ENCODE assay signal across 17 cellular contexts in genomic region chr13:49821216-49821820, GRCh38. TPM values are rescaled to one million over a fixed set of nuclear protein-coding genes. Genes with fewer than 3 reads are reported as not detected.
DNase-seq lines count a peak whose midpoint lies in the region; ATAC-seq and TF ChIP-seq lines count a peak whose summit lies in the region.
"Had no signal": no experiment of that assay in that cellular context is flagged by ENCODE, and none has a peak within 500 bp of the region (broad histone marks: within the 10 kb centered on the region; RNA-seq: fewer than 3 reads in every experiment).

No MANE protein-coding gene starts in this region.

- H3K27ac Mint-ChIP-seq in activated naive CD4-positive, alpha-beta T cell treated with anti-CD3 and anti-CD28 coated beads, Interleukin-2, amount 50 U/mL, for 72 hours, result no peak overlapping the region
- no peak overlapping the region for H3K27ac Mint-ChIP-seq in activated T-cell treated with anti-CD3 and anti-CD28 coated beads, Interleukin-2, amount 50 U/mL, for 72 hours

- no peaks in the 10 kb centered on the region for H3K9me2 ChIP-seq in SK-N-SH

- TF ChIP-seq EP300 in Ishikawa (IDR thresholded peaks at IDR 0.05; ENCODE audit: borderline replicate concordance) (no peak), SK-N-SH (IDR thresholded peaks at IDR 0.05; ENCODE audit: borderline replicate concordance in 1 of 2, low read depth in 1 of 2, low read length in 1 of 2) (no peak)

- H3K27me3 ChIP-seq in SK-N-SH (ENCODE audit: insufficient read depth) (no peaks in the 10 kb centered on the region; the same call in 1 of the 2 replicates), gastrocnemius medialis (no peaks in the 10 kb centered on the region)
- H3K27me3 ChIP-seq: tibial artery had no signal

- no peak overlapping the region for H3K9ac ChIP-seq in SK-N-SH

- TF ChIP-seq RAD21 in Ishikawa (IDR thresholded peaks at IDR 0.05; ENCODE audit: low read depth) (peak; percentile 17; the same call in 1 of the 2 replicates), SK-N-SH (IDR thresholded peaks at IDR 0.05; ENCODE audit: low read length) (no peak)

- H3K4me3 ChIP-seq in SK-N-SH (ENCODE audit: low read depth in 2 of 2, low read length in 1 of 2) (no peak overlapping the region), fibroblast of the aortic adventitia (ENCODE audit: low read depth, low read length) (no peak overlapping the region), gastrocnemius medialis (no peak overlapping the region)
- H3K4me3 ChIP-seq: tibial artery had no signal

- H3K79me2 ChIP-seq in SK-N-SH (ENCODE audit: insufficient read depth), result no peaks in the 10 kb centered on the region

- no peaks in the 10 kb centered on the region for H3K9me3 Mint-ChIP-seq in activated naive CD4-positive, alpha-beta T cell treated with anti-CD3 and anti-CD28 coated beads, Interleukin-2, amount 50 U/mL, for 72 hours
- no peaks in the 10 kb centered on the region for H3K9me3 Mint-ChIP-seq in activated T-cell treated with anti-CD3 and anti-CD28 coated beads, Interleukin-2, amount 50 U/mL, for 72 hours

- intact Hi-C loops in gastrocnemius medialis (cut with DNase I; ENCODE audit: low total_unique reads), result no loop called here

- no peaks in the 10 kb centered on the region for H3K27me3 Mint-ChIP-seq in activated T-cell treated with anti-CD3 and anti-CD28 coated beads, Interleukin-2, amount 50 U/mL, for 72 hours (ENCODE audit: low read depth)

- TF ChIP-seq CTCF in SK-N-SH (IDR thresholded peaks at IDR 0.05) (peak; percentile 20), fibroblast of the aortic adventitia (IDR thresholded peaks at IDR 0.05; ENCODE audit: insufficient read depth, low read length) (peak; percentile 9), gastrocnemius medialis (IDR thresholded peaks at IDR 0.05 in 4 of 5, conservative IDR thresholded peaks at IDR 0.05 in 1 of 5) (no peak)

- H3K36me3 ChIP-seq in SK-N-SH (replicated peaks in 1 of 2; ENCODE audit: control insufficient read depth in 1 of 2, insufficient read depth in 2 of 2, low read length in 1 of 2), result no peaks in the 10 kb centered on the region
- no peaks in the 10 kb centered on the region for H3K36me3 ChIP-seq in gastrocnemius medialis
- H3K36me3 ChIP-seq: tibial artery had no signal

- no peaks in the 10 kb centered on the region for H3K4me1 Mint-ChIP-seq in activated T-cell treated with anti-CD3 and anti-CD28 coated beads, Interleukin-2, amount 50 U/mL, for 72 hours (ENCODE audit: low read depth)

- H3K27ac ChIP-seq in SK-N-SH (ENCODE audit: low read depth in 2 of 2, low read length in 1 of 2) (no peak overlapping the region), gastrocnemius medialis (no peak overlapping the region)
- H3K27ac ChIP-seq: tibial artery had no signal

- H3F3A ChIP-seq in SK-N-SH (replicated peaks; ENCODE audit: insufficient read depth), result no peaks in the 10 kb centered on the region

- H2AFZ ChIP-seq in SK-N-SH (ENCODE audit: low read depth), result no peak overlapping the region

- DNase-seq in ELR (ENCODE audit: low read depth) (peak; percentile 20), SK-N-SH (no peak), fibroblast of the aortic adventitia (ENCODE audit: low read depth) (no peak), gastrocnemius medialis (no peak), G401 (ENCODE audit: low spot score) (no peak)
- DNase-seq in activated naive CD4-positive, alpha-beta T cell treated with anti-CD3 and anti-CD28 coated beads, Interleukin-2, amount 50 U/mL, for 72 hours (ENCODE audit: low spot score in 2 of 2), result no peak
- DNase-seq in activated T-cell treated with anti-CD3 and anti-CD28 coated beads, Interleukin-2, amount 50 U/mL, for 72 hours, result no peak
- DNase-seq: activated CD4-positive, alpha-beta T cell treated with anti-CD3 and anti-CD28 coated beads for 48 hours; Calu3; effector CD8-positive, alpha-beta T cell; GOT3; head of caudate nucleus; left colon; NCI-H2029 treated with DMSO at 0.1 percent for 48 hours; stimulated activated CD8-positive, alpha-beta memory T cell treated with anti-CD3 and anti-CD28 coated beads, Interleukin-4, amount 100 ng/mL, for 48 hours; tibial artery had no signal

- no peak overlapping the region for H3K4me2 ChIP-seq in SK-N-SH

- H3K4me1 ChIP-seq in SK-N-SH (ENCODE audit: control insufficient read depth in 1 of 2, insufficient read depth in 2 of 2, low read depth in 1 of 2, low read length in 1 of 2) (no peaks in the 10 kb centered on the region), gastrocnemius medialis (no peaks in the 10 kb centered on the region)
- H3K4me1 ChIP-seq: tibial artery had no signal

- no peak overlapping the region for H3K4me3 Mint-ChIP-seq in activated T-cell treated with anti-CD3 and anti-CD28 coated beads, Interleukin-2, amount 50 U/mL, for 72 hours

- no peaks in the 10 kb centered on the region for H3K9me3 ChIP-seq in SK-N-SH
- H3K9me3 ChIP-seq in gastrocnemius medialis, result no peaks in the 10 kb centered on the region
- H3K9me3 ChIP-seq: tibial artery had no signal

- POLR2A ChIA-PET in SK-N-SH (lab: Yijun Ruan, JAX), result no interaction called here

- TF ChIP-seq POLR2A in gastrocnemius medialis (IDR thresholded peaks at IDR 0.05), result no peak

- in situ Hi-C loops in gastrocnemius medialis (cut with MboI; ENCODE audit: low sequenced_read_pairs in 4 of 4), result no loop called here
- in situ Hi-C loops in G401 (cut with HindIII; ENCODE audit: low sequenced_read_pairs), result no loop called here

- no peaks in the 10 kb centered on the region for H3K36me3 Mint-ChIP-seq in activated naive CD4-positive, alpha-beta T cell treated with anti-CD3 and anti-CD28 coated beads, Interleukin-2, amount 50 U/mL, for 72 hours
- H3K36me3 Mint-ChIP-seq in activated T-cell treated with anti-CD3 and anti-CD28 coated beads, Interleukin-2, amount 50 U/mL, for 72 hours (ENCODE audit: insufficient read depth in 2 of 2), result no peaks in the 10 kb centered on the region

- no peaks in the 10 kb centered on the region for H4K20me1 ChIP-seq in SK-N-SH (ENCODE audit: insufficient read depth)

- ATAC-seq in activated naive CD4-positive, alpha-beta T cell treated with anti-CD3 and anti-CD28 coated beads, Interleukin-2, amount 50 U/mL, for 72 hours, result no peak
- ATAC-seq in gastrocnemius medialis, result no peak
- no peak for ATAC-seq in activated T-cell treated with anti-CD3 and anti-CD28 coated beads, Interleukin-2, amount 50 U/mL, for 72 hours (replicated peaks in 1 of 2)
- ATAC-seq: left colon had no signal

- CTCF ChIA-PET in SK-N-SH (lab: Yijun Ruan, JAX), result no interaction called here

- WGBS in SK-N-SH (ENCODE audit: low lambda C conversion rate), result 16% methylated on average over 4 of the region's 4 CpGs

TF ChIP-seq in SK-N-SH, 30 proteins besides CTCF, POLR2A, EP300 and RAD21 (continues in another document):
- no peak for TF ChIP-seq RXRA (IDR thresholded peaks at IDR 0.05; ENCODE audit: borderline replicate concordance, low read depth)
- TF ChIP-seq TEAD4 (IDR thresholded peaks at IDR 0.05; ENCODE audit: borderline replicate concordance, insufficient read depth), result no peak
- TF ChIP-seq, protein P1, sequence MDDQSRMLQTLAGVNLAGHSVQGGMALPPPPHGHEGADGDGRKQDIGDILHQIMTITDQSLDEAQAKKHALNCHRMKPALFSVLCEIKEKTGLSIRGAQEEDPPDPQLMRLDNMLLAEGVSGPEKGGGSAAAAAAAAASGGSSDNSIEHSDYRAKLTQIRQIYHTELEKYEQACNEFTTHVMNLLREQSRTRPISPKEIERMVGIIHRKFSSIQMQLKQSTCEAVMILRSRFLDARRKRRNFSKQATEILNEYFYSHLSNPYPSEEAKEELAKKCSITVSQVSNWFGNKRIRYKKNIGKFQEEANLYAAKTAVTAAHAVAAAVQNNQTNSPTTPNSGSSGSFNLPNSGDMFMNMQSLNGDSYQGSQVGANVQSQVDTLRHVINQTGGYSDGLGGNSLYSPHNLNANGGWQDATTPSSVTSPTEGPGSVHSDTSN (IDR thresholded peaks at IDR 0.05), result no peak
- TF ChIP-seq USF1 (IDR thresholded peaks at IDR 0.05; ENCODE audit: borderline replicate concordance, low read depth), result no peak
- TF ChIP-seq FOXM1 (IDR thresholded peaks at IDR 0.05; ENCODE audit: low read depth), result no peak
- TF ChIP-seq FOXJ3 (CRISPR knock-in tag; IDR thresholded peaks at IDR 0.05), result no peak
- no peak for TF ChIP-seq NFIC (IDR thresholded peaks at IDR 0.05; ENCODE audit: borderline replicate concordance)

RNA-seq across cellular contexts. Expression of gene KPNA3, which starts 28.8 kb away (rescaled TPM):
- polyA plus RNA-seq in SK-N-SH (2012; rRNA removed), result 11.3 and 13.1 TPM in 2 replicates
- polyA plus RNA-seq in SK-N-SH (2012; cell fraction: cytosol; rRNA removed), result 20.5 and 21.7 TPM in 2 replicates
- polyA plus RNA-seq in SK-N-SH (2012; cell fraction: nucleus; rRNA removed), result 7.6 and 17.0 TPM in 2 replicates
- total RNA-seq in fibroblast of the aortic adventitia (ENCODE audit: low replicate concordance) (20.3 and 46.6 TPM in 2 replicates), gastrocnemius medialis (100 to 1,000 TPM in 2 of 4 donors, 10 to 100 TPM in 2; 73.3 to 154 (median 113) TPM)
- total RNA-seq in activated naive CD4-positive, alpha-beta T cell treated with anti-CD3 and anti-CD28 coated beads, Interleukin-2, amount 50 U/mL, for 72 hours, result 10 to 100 TPM; 33.0 to 36.3 TPM
- 10 to 100 TPM; 23.5 to 27.0 TPM for total RNA-seq in activated T-cell treated with anti-CD3 and anti-CD28 coated beads, Interleukin-2, amount 50 U/mL, for 72 hours
- total RNA-seq in G401 (2014; rRNA removed; shearing (Covaris generic)), result 15.0 and 26.4 TPM in 2 replicates

Comparison
In these comparisons a context has a peak if more than half of its experiments do, and no peak if none do; other contexts are left out.
1. CTCF ChIP-seq: peak in SK-N-SH (single experiment) and fibroblast of the aortic adventitia (single experiment); none in gastrocnemius medialis (0 of 5).